In the genomic region with DNA sequence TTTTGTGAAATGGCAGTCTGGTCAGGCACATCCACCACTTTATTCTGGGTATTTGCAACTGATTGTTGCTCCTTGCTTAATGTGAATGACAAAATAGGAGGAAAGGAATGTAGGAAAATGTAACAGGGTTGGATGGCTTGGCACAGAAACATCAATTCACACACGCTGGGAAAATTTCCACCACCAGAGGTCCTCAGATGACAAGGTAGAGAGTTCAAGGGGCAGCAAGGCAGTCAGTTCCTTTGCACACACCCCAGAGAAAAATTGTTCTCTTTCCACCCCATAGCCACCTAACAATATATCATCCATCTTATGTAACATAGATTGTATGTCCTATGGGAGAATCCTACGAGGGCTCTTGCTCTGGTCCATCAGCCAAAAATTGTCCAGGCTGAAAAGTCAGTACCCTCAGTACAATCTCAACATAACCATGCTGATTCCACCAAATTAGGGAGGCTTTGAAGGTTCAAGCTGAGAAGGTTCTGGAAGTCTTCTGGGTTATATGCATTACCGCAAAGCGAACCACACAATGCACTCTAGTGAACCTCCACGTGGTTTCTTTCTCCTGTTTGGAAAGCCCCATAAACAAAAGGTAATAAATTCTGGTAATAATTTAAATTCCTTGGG, we compare ENCODE assay signal across 8 cellular contexts. TPM values are rescaled to one million over a fixed set of nuclear protein-coding genes. Genes with fewer than 3 reads are reported as not detected.
DNase-seq lines count a peak whose midpoint lies in the region; ATAC-seq and TF ChIP-seq lines count a peak whose summit lies in the region.

No MANE protein-coding gene starts in this region.

- intact Hi-C loops in heart left ventricle (cut with DNase I) = loop anchor here in 9 of 10 donors (2.0 to 10.0 kb wide), 6 partner anchors 92 to 838 kb away; no protein-coding TSS in a partner anchor
- intact Hi-C loops in Right ventricle myocardium inferior (cut with DNase I) = loop anchor here (5.0 kb wide), 2 partner anchors 92 to 838 kb away; no protein-coding TSS in a partner anchor

- peak in 1 of 4 donors; percentile 7 for ATAC-seq in heart left ventricle
- ATAC-seq in Right ventricle myocardium inferior = no peak
- no peak for ATAC-seq in GM21619 (IDR thresholded peaks at IDR 0.05; ENCODE audit: unreplicated experiment)

- H3K4me1 ChIP-seq in heart left ventricle = no peaks in the 10 kb centered on the region

- H3K4me3 ChIP-seq in heart left ventricle = no peak overlapping the region

- no peak for TF ChIP-seq POLR2A in heart left ventricle (IDR thresholded peaks at IDR 0.05)

- H3K27me3 ChIP-seq in heart left ventricle = no peaks in the 10 kb centered on the region

- TF ChIP-seq EP300 in Ishikawa (IDR thresholded peaks at IDR 0.05; ENCODE audit: borderline replicate concordance) = no peak

- H3K36me3 ChIP-seq in heart left ventricle = no peaks in the 10 kb centered on the region

- peak; percentile 42 to 72 (median 58) for TF ChIP-seq CTCF in heart left ventricle (IDR thresholded peaks at IDR 0.05)

- DNase-seq in heart left ventricle = peak in 3 of 5 donors; percentile 15 to 29 (median 24)
- no peak for DNase-seq in Right ventricle myocardium inferior (ENCODE audit: missing footprints)
- peak; percentile 43 for DNase-seq in RPMI8226
- peak; percentile 18 for DNase-seq in activated effector memory CD4-positive, alpha-beta T cell treated with Interleukin-2 at 50 U/mL for 16 hours
- DNase-seq in globus pallidus (ENCODE audit: low spot score) = peak; percentile 32
- DNase-seq in renal cortical epithelial cell (ENCODE audit: low read depth) = peak; percentile 65

- peak; percentile 93 for TF ChIP-seq RAD21 in Ishikawa (IDR thresholded peaks at IDR 0.05; ENCODE audit: low read depth)

- no peaks in the 10 kb centered on the region for H3K9me3 ChIP-seq in heart left ventricle

- 71 to 78% (median 73%) methylated on average over 5 of the region's 5 CpGs for WGBS in heart left ventricle, 4 donors

- no peak overlapping the region for H3K27ac ChIP-seq in heart left ventricle

TF ChIP-seq in Ishikawa, 13 proteins besides CTCF, POLR2A, EP300 and RAD21:
- TF ChIP-seq TEAD4 (IDR thresholded peaks at IDR 0.05) (0 out of 2 replicates have a peak, but pooled peaks have one; percentile 24), TCF12 (IDR thresholded peaks at IDR 0.05; ENCODE audit: low read depth) (no peak), ZBTB7A (IDR thresholded peaks at IDR 0.05; ENCODE audit: low read depth) (no peak), TAF1 (IDR thresholded peaks at IDR 0.05; ENCODE audit: low read depth) (no peak), CEBPB (IDR thresholded peaks at IDR 0.05) (no peak)
TF ChIP-seq in Ishikawa: peak in this region for 1.

RNA-seq across cellular contexts. Expression of a gene that starts 42.1 kb away (rescaled TPM):
- total RNA-seq in heart left ventricle (not detected), Right ventricle myocardium inferior (not detected), renal cortical epithelial cell (0.20 TPM in 1 of 2 replicates, not detected in the other)
- not detected for polyA plus RNA-seq in heart left ventricle
